19 cellular contexts compared by ENCODE assay signal in the genomic region with DNA sequence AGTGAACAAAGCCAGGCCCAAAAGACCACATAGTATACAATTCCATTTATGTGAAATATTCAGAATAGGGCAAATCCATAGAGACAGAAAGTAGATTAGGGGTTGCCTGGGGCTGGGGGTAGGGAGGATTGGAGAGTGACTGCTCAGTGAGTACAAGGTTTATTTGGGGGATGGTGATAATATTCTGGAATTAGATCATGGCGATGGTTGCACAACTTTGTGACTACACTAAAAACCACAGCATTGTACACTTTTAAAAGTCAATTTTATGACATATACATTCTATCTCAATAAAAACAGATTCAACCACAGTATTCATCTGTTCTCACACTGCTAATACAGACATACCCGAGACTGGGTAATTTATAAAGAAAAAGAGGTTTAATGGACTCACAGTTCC.
DNase-seq lines count a peak whose midpoint lies in the region; ATAC-seq and TF ChIP-seq lines count a peak whose summit lies in the region.
"Had no signal": no experiment of that assay in that cellular context is flagged by ENCODE, and none has a peak within 500 bp of the region (broad histone marks: within the 10 kb centered on the region; RNA-seq: fewer than 3 reads in every experiment).

No MANE protein-coding gene starts in this region.

- H3K27ac Mint-ChIP-seq in HFFc6 = 0 out of 2 replicates have a peak overlapping the region, but pooled peaks have one; percentile 14
- H3K27ac Mint-ChIP-seq: GM23338 had no signal

- H3K27ac ChIP-seq in brain microvascular endothelial cell (no peak overlapping the region), coronary artery (no peak overlapping the region)
- H3K27ac ChIP-seq: Peyer's patch had no signal

- no peak overlapping the region; the same call in 1 of the 2 replicates for H3K4me3 Mint-ChIP-seq in HFFc6
- H3K4me3 Mint-ChIP-seq: CD14-positive monocyte, GM23338 had no signal

- no peaks in the 10 kb centered on the region for H3K36me3 ChIP-seq in brain microvascular endothelial cell (replicated peaks)
- H3K36me3 ChIP-seq: Peyer's patch had no signal

- H3K36me3 Mint-ChIP-seq in HFFc6 (ENCODE audit: low read depth) = peaks cover 28% of the 10 kb centered on the region
- H3K36me3 Mint-ChIP-seq: CD14-positive monocyte had no signal

- DNase-seq in AG09309 (ENCODE audit: low read depth) (peak; percentile 38), HFFc6 (peak; percentile 26), brain microvascular endothelial cell (peak; percentile 11), fibroblast of the aortic adventitia (ENCODE audit: low read depth) (peak; percentile 38), NCI-H2227 (lab: John Stamatoyannopoulos, UW; ENCODE audit: unreplicated experiment) (no peak), coronary artery (ENCODE audit: low spot score) (no peak), T-helper 2 cell (no peak)
- DNase-seq: Caco-2, DMS53, NCI-H1417, NCI-H1930, NCI-H2171 treated with DMSO at 0.1 percent for 48 hours, NCI-H510A, NCI-H82, Peyer's patch, Right ventricle myocardium superior had no signal

- H3K9me3 Mint-ChIP-seq in HFFc6 = peaks cover 26% of the 10 kb centered on the region

- TF ChIP-seq CTCF in AG09309 (IDR thresholded peaks at IDR 0.05; ENCODE audit: control insufficient read depth, insufficient read depth, low read depth, low read length, missing control alignments) (no peak), HFFc6 (IDR thresholded peaks at IDR 0.05) (no peak), brain microvascular endothelial cell (IDR thresholded peaks at IDR 0.05; ENCODE audit: low read depth, low read length, missing control alignments) (no peak), fibroblast of the aortic adventitia (IDR thresholded peaks at IDR 0.05; ENCODE audit: insufficient read depth, low read length) (no peak), coronary artery (IDR thresholded peaks at IDR 0.05) (no peak)

- in situ Hi-C loops in brain microvascular endothelial cell (cut with HindIII; ENCODE audit: low pct_ligation_motif_present, low sequenced_read_pairs) = no loop called here

- no peak for ATAC-seq in SK-N-SH treated with all-trans-retinoic acid at 6 μM for 48 hours
- ATAC-seq: GM23338 had no signal

- H3K4me3 ChIP-seq in AG09309 (ENCODE audit: control insufficient read depth, low read depth, low read length) (no peak overlapping the region), brain microvascular endothelial cell (ENCODE audit: low read depth, low read length) (no peak overlapping the region), fibroblast of the aortic adventitia (ENCODE audit: low read depth, low read length) (no peak overlapping the region), coronary artery (no peak overlapping the region)
- H3K4me3 ChIP-seq: GM23338, Peyer's patch had no signal

- no peaks in the 10 kb centered on the region for H3K27me3 ChIP-seq in brain microvascular endothelial cell (replicated peaks)
- H3K27me3 ChIP-seq: Peyer's patch had no signal

- H3K27me3 Mint-ChIP-seq in HFFc6 (ENCODE audit: insufficient read depth) = peaks cover 4% of the 10 kb centered on the region; the same call in 1 of the 2 replicates

- H3K4me1 Mint-ChIP-seq in HFFc6 (ENCODE audit: low read depth) = peaks cover 52% of the 10 kb centered on the region
- H3K4me1 Mint-ChIP-seq: GM23338 had no signal

TF ChIP-seq in SK-N-SH treated with all-trans-retinoic acid at 6 μM for 48 hours, 23 proteins besides CTCF, POLR2A, EP300 and RAD21:
- TF ChIP-seq ZFP30 (CRISPR knock-in tag; IDR thresholded peaks at IDR 0.05) (no peak), ARNTL (CRISPR knock-in tag; IDR thresholded peaks at IDR 0.05; ENCODE audit: borderline replicate concordance, low read depth) (no peak), ZNF70 (CRISPR knock-in tag; IDR thresholded peaks at IDR 0.05) (no peak), ZFP3 (CRISPR knock-in tag; IDR thresholded peaks at IDR 0.05) (no peak), ZC3H10 (CRISPR knock-in tag; IDR thresholded peaks at IDR 0.05) (no peak), RARB (CRISPR knock-in tag; IDR thresholded peaks at IDR 0.05) (no peak), ESRRG (CRISPR knock-in tag; IDR thresholded peaks at IDR 0.05) (no peak), ISL1 (CRISPR knock-in tag; IDR thresholded peaks at IDR 0.05) (no peak), OSR1 (CRISPR knock-in tag; IDR thresholded peaks at IDR 0.05) (no peak), GLIS3 (CRISPR knock-in tag; IDR thresholded peaks at IDR 0.05) (no peak), CSDC2 (CRISPR knock-in tag; IDR thresholded peaks at IDR 0.05) (no peak), PPARA (CRISPR knock-in tag; IDR thresholded peaks at IDR 0.05; ENCODE audit: borderline replicate concordance) (no peak), TOX (CRISPR knock-in tag; IDR thresholded peaks at IDR 0.05; ENCODE audit: borderline replicate concordance) (no peak)
- TF ChIP-seq, protein P1, sequence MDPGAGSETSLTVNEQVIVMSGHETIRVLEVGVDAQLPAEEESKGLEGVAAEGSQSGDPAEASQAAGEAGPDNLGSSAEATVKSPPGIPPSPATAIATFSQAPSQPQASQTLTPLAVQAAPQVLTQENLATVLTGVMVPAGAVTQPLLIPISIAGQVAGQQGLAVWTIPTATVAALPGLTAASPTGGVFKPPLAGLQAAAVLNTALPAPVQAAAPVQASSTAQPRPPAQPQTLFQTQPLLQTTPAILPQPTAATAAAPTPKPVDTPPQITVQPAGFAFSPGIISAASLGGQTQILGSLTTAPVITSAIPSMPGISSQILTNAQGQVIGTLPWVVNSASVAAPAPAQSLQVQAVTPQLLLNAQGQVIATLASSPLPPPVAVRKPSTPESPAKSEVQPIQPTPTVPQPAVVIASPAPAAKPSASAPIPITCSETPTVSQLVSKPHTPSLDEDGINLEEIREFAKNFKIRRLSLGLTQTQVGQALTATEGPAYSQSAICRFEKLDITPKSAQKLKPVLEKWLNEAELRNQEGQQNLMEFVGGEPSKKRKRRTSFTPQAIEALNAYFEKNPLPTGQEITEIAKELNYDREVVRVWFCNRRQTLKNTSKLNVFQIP (CRISPR knock-in tag; IDR thresholded peaks at IDR 0.05; ENCODE audit: borderline replicate concordance, low read depth) = no peak
- TF ChIP-seq, protein P2, sequence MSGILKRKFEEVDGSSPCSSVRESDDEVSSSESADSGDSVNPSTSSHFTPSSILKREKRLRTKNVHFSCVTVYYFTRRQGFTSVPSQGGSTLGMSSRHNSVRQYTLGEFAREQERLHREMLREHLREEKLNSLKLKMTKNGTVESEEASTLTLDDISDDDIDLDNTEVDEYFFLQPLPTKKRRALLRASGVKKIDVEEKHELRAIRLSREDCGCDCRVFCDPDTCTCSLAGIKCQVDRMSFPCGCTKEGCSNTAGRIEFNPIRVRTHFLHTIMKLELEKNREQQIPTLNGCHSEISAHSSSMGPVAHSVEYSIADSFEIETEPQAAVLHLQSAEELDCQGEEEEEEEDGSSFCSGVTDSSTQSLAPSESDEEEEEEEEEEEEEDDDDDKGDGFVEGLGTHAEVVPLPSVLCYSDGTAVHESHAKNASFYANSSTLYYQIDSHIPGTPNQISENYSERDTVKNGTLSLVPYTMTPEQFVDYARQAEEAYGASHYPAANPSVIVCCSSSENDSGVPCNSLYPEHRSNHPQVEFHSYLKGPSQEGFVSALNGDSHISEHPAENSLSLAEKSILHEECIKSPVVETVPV (CRISPR knock-in tag; IDR thresholded peaks at IDR 0.05) = no peak

Comparison
In these comparisons a context has a peak if more than half of its experiments do, and no peak if none do; other contexts are left out.
1. DNase-seq: peak in AG09309 (single experiment), HFFc6 (single experiment), brain microvascular endothelial cell (single experiment) and fibroblast of the aortic adventitia (single experiment); none in NCI-H2227 (single experiment), coronary artery (single experiment) and T-helper 2 cell (0 of 5).